8 cellular contexts compared by ENCODE assay signal in the genomic region with DNA sequence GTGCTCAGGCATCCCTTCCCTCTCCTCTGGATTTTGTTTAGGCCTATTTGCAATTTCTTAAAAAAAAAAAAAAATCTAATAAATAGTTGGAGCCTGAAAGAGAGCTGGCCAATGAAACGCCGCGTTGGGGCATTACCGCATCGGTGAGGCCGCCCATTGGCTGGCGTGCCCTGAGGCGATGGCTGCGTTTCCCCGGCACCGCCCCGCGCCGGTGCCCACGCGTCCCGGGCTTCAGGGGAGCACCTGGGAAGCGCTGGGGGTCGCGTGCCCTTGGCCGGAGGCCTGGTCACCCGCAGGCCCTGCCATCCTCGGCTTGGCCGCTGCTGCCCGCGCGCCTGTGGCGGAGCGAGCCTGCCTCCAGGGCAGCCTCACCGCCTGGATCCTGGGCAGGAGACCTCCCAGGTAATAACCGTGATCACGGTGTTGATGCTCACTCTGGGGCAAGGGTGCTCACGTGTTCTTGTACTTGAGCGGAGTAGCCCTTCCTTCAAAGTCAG.
DNase-seq lines count a peak whose midpoint lies in the region; ATAC-seq and TF ChIP-seq lines count a peak whose summit lies in the region.

No MANE protein-coding gene starts in this region.

- H3K9me3 ChIP-seq in CD4-positive, alpha-beta T cell (ENCODE audit: control insufficient read depth, low read length), result no peaks in the 10 kb centered on the region
- no peaks in the 10 kb centered on the region for H3K9me3 ChIP-seq in iPS-20b (ENCODE audit: insufficient read depth, low read depth, low read length)
- no peaks in the 10 kb centered on the region for H3K9me3 ChIP-seq in smooth muscle cell (replicated peaks; ENCODE audit: low read depth)

- peaks cover 5% of the 10 kb centered on the region for H3K4me1 Mint-ChIP-seq in CD4-positive, alpha-beta T cell (ENCODE audit: low read depth)

- H3K4me1 ChIP-seq in iPS-20b (ENCODE audit: insufficient read depth, low read length) (peaks cover 13% of the 10 kb centered on the region), smooth muscle cell (ENCODE audit: low read depth) (peaks cover 32% of the 10 kb centered on the region)

- H3K27ac Mint-ChIP-seq in CD4-positive, alpha-beta T cell, result peak overlapping the region; percentile 71

- H3K4me3 Mint-ChIP-seq in CD4-positive, alpha-beta T cell, result peak overlapping the region; percentile 89

- CTCF ChIA-PET in CD4-positive, alpha-beta T cell (lab: Charles Lee), result interaction anchor here (1.2 kb wide), 1 partner anchor 17 kb away, joined by 3 read pairs; no protein-coding TSS in a partner anchor

- H2AFZ ChIP-seq in smooth muscle cell (ENCODE audit: low read depth), result peak overlapping the region; percentile 82

- POLR2A ChIA-PET in CD4-positive, alpha-beta T cell (lab: Charles Lee), result interaction anchor here (0.6 to 1.5 kb wide), 8 partner anchors 16 to 224 kb away, joined by 3 to 5 read pairs (median 3); no protein-coding TSS in a partner anchor

- TF ChIP-seq CTCF in CD4-positive, alpha-beta T cell (IDR thresholded peaks at IDR 0.05), result no peak
- no peak for TF ChIP-seq CTCF in smooth muscle cell (IDR thresholded peaks at IDR 0.05; ENCODE audit: borderline replicate concordance, insufficient read depth, poor library complexity, severe bottlenecking)

- intact Hi-C loops in CD4-positive, alpha-beta T cell (cut with DNase I, micrococcal nuclease), result loop anchor here in 1 of 2 experiments (5.0 kb wide), 1 partner anchor 41 kb away; no protein-coding TSS in a partner anchor

- 1% methylated on average over 33 of the region's 34 CpGs for WGBS in smooth muscle cell (ENCODE audit: low lambda C conversion rate)

- peak; percentile 99 for ATAC-seq in CD4-positive, alpha-beta T cell (ENCODE audit: poor library complexity)
- ATAC-seq in HG02623 (IDR thresholded peaks at IDR 0.05; ENCODE audit: unreplicated experiment), result peak; percentile 73

- H3K9ac ChIP-seq in iPS-20b (ENCODE audit: low read depth, low read length) (peak overlapping the region; percentile 71; the same call in 1 of the 2 replicates), smooth muscle cell (ENCODE audit: low read depth) (no peak overlapping the region)

- no peaks in the 10 kb centered on the region for H4K20me1 ChIP-seq in smooth muscle cell (ENCODE audit: low read depth)

- H3K79me2 ChIP-seq in smooth muscle cell (ENCODE audit: low read depth), result no peaks in the 10 kb centered on the region

- no peaks in the 10 kb centered on the region for H3K36me3 Mint-ChIP-seq in CD4-positive, alpha-beta T cell (ENCODE audit: low read depth)

- peak; percentile 40 to 71 (median 59) for DNase-seq in CD4-positive, alpha-beta T cell
- DNase-seq in T-helper 1 cell (peak; percentile 45 to 68 (median 57)), astrocyte of the hippocampus (ENCODE audit: low read depth, low spot score) (peak; percentile 81), smooth muscle cell (lab: John Stamatoyannopoulos, UW; ENCODE audit: unreplicated experiment) (no peak), UCSD-AML1 (lab: John Stamatoyannopoulos, UW; ENCODE audit: unreplicated experiment) (no peak), NCI-H1105 treated with DMSO at 0.1 percent for 48 hours (lab: John Stamatoyannopoulos, UW) (no peak)

- no peaks in the 10 kb centered on the region for H3K9me3 Mint-ChIP-seq in CD4-positive, alpha-beta T cell

- H3K36me3 ChIP-seq in iPS-20b (ENCODE audit: insufficient read depth, low read depth, low read length) (no peaks in the 10 kb centered on the region), smooth muscle cell (ENCODE audit: low read depth) (no peaks in the 10 kb centered on the region)

- no peak overlapping the region for H3K27ac ChIP-seq in CD4-positive, alpha-beta T cell (ENCODE audit: low read depth, low read length)
- H3K27ac ChIP-seq in iPS-20b (ENCODE audit: low read length), result peak overlapping the region; percentile 5
- no peak overlapping the region for H3K27ac ChIP-seq in smooth muscle cell (ENCODE audit: low read depth)

- peak overlapping the region; percentile 83 for H3K4me2 ChIP-seq in smooth muscle cell

- H3F3A ChIP-seq in smooth muscle cell (ENCODE audit: low read depth), result no peaks in the 10 kb centered on the region

- H3K4me3 ChIP-seq in iPS-20b (ENCODE audit: low read length) (peak overlapping the region; percentile 66), smooth muscle cell (peak overlapping the region; percentile 51)

- H3K27me3 ChIP-seq in CD4-positive, alpha-beta T cell (ENCODE audit: control insufficient read depth, insufficient read depth, low read length), result no peaks in the 10 kb centered on the region
- H3K27me3 ChIP-seq in iPS-20b (ENCODE audit: insufficient read depth, low read length) (peaks cover 84% of the 10 kb centered on the region), smooth muscle cell (ENCODE audit: low read depth) (peaks cover 92% of the 10 kb centered on the region)

- peaks cover 4% of the 10 kb centered on the region for H3K27me3 Mint-ChIP-seq in CD4-positive, alpha-beta T cell

Comparison
In these comparisons a context has a peak if more than half of its experiments do, and no peak if none do; other contexts are left out.
1. DNase-seq: peak in CD4-positive, alpha-beta T cell (10 of 10), T-helper 1 cell (5 of 5) and astrocyte of the hippocampus (single experiment); none in smooth muscle cell (single experiment), UCSD-AML1 (single experiment) and NCI-H1105 treated with DMSO at 0.1 percent for 48 hours (single experiment).